Comparison of ENCODE assay signal across 1 cellular context in genomic region chr17:13114601-13115024, GRCh38.
A peak's percentile ranks its signal among the peaks of the same experiment; 100 is the strongest.
TF ChIP-seq lines count a peak whose summit lies in the region.

No MANE protein-coding gene starts in this region.

TF ChIP-seq in HepG2, 621 proteins besides CTCF, POLR2A, EP300 and RAD21 (continued from another document):
- TF ChIP-seq CENPBD1 (CRISPR knock-in tag; IDR thresholded peaks at IDR 0.05; ENCODE audit: borderline replicate concordance, low read depth) (no peak), SOX6 (IDR thresholded peaks at IDR 0.05) (no peak), SOX6 (CRISPR knock-in tag; IDR thresholded peaks at IDR 0.05) (no peak), ZFP36L2 (CRISPR knock-in tag; IDR thresholded peaks at IDR 0.05) (no peak), SOX13 (IDR thresholded peaks at IDR 0.05) (no peak), SOX13 (CRISPR knock-in tag; conservative IDR thresholded peaks at IDR 0.05 in 1 of 2, IDR thresholded peaks at IDR 0.05 in 1 of 2) (no peak), TBX2 (CRISPR knock-in tag; IDR thresholded peaks at IDR 0.05; ENCODE audit: borderline replicate concordance) (no peak), ZMAT3 (CRISPR knock-in tag; conservative IDR thresholded peaks at IDR 0.05) (no peak), SMC3 (IDR thresholded peaks at IDR 0.05; ENCODE audit: low read length) (peak; percentile 16), TBX3 (IDR thresholded peaks at IDR 0.05; ENCODE audit: borderline replicate concordance) (no peak), ZNF460 (CRISPR knock-in tag; IDR thresholded peaks at IDR 0.05; ENCODE audit: borderline replicate concordance) (no peak), TCF12 (IDR thresholded peaks at IDR 0.05) (no peak), TCF12 (CRISPR knock-in tag; IDR thresholded peaks at IDR 0.05) (no peak), ZNF263 (CRISPR knock-in tag; IDR thresholded peaks at IDR 0.05) (peak; percentile 49; the same call in 1 of the 2 replicates), STAG1 (CRISPR knock-in tag; IDR thresholded peaks at IDR 0.05) (peak; percentile 93), ZNF713 (CRISPR knock-in tag; IDR thresholded peaks at IDR 0.05) (no peak), JUN (CRISPR knock-in tag; IDR thresholded peaks at IDR 0.05) (no peak), ZNF468 (CRISPR knock-in tag; IDR thresholded peaks at IDR 0.05) (no peak), ZNF776 (CRISPR knock-in tag; IDR thresholded peaks at IDR 0.05) (no peak), HOXA5 (CRISPR knock-in tag; IDR thresholded peaks at IDR 0.05) (no peak), EHMT2 (IDR thresholded peaks at IDR 0.05; ENCODE audit: borderline replicate concordance, low read depth, low read length) (no peak), ZNF441 (CRISPR knock-in tag; IDR thresholded peaks at IDR 0.05; ENCODE audit: borderline replicate concordance) (peak; percentile 28; the same call in 1 of the 2 replicates), ZNF672 (CRISPR knock-in tag; IDR thresholded peaks at IDR 0.05) (no peak), ZNF143 (CRISPR knock-in tag; IDR thresholded peaks at IDR 0.05) (no peak), ZHX2 (IDR thresholded peaks at IDR 0.05; ENCODE audit: low read depth) (no peak), ZHX2 (CRISPR knock-in tag; IDR thresholded peaks at IDR 0.05; ENCODE audit: borderline replicate concordance) (no peak), YY1 (IDR thresholded peaks at IDR 0.05; ENCODE audit: insufficient read depth, insufficient replicate concordance, low read depth, low read length) (peak; percentile 54), ZNF674 (CRISPR knock-in tag; IDR thresholded peaks at IDR 0.05; ENCODE audit: low read depth) (no peak), TGIF2 (CRISPR knock-in tag; IDR thresholded peaks at IDR 0.05) (0 out of 2 replicates have a peak, but pooled peaks have one; percentile 27), PHF8 (CRISPR knock-in tag; IDR thresholded peaks at IDR 0.05) (no peak), ZNF530 (CRISPR knock-in tag; IDR thresholded peaks at IDR 0.05; ENCODE audit: low read depth) (no peak), ZNF749 (CRISPR knock-in tag; IDR thresholded peaks at IDR 0.05; ENCODE audit: borderline replicate concordance) (no peak), ELF1 (CRISPR knock-in tag; IDR thresholded peaks at IDR 0.05) (0 out of 2 replicates have a peak, but pooled peaks have one; percentile 37), PITX1 (CRISPR knock-in tag; IDR thresholded peaks at IDR 0.05) (no peak), KDM5B (CRISPR knock-in tag; IDR thresholded peaks at IDR 0.05; ENCODE audit: borderline replicate concordance) (no peak), ZNF841 (CRISPR knock-in tag; IDR thresholded peaks at IDR 0.05; ENCODE audit: borderline replicate concordance) (no peak), RARA (CRISPR knock-in tag; IDR thresholded peaks at IDR 0.05) (peak; percentile 33; the same call in 1 of the 2 replicates)
- TF ChIP-seq, protein P1, sequence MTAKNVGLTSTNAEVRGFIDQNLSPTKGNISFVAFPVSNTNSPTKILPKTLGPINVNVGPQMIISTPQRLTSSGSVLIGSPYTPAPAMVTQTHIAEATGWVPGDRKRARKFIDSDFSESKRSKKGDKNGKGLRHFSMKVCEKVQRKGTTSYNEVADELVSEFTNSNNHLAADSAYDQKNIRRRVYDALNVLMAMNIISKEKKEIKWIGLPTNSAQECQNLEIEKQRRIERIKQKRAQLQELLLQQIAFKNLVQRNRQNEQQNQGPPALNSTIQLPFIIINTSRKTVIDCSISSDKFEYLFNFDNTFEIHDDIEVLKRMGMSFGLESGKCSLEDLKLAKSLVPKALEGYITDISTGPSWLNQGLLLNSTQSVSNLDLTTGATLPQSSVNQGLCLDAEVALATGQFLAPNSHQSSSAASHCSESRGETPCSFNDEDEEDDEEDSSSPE (CRISPR knock-in tag; IDR thresholded peaks at IDR 0.05): no peak
- TF ChIP-seq, protein P2, sequence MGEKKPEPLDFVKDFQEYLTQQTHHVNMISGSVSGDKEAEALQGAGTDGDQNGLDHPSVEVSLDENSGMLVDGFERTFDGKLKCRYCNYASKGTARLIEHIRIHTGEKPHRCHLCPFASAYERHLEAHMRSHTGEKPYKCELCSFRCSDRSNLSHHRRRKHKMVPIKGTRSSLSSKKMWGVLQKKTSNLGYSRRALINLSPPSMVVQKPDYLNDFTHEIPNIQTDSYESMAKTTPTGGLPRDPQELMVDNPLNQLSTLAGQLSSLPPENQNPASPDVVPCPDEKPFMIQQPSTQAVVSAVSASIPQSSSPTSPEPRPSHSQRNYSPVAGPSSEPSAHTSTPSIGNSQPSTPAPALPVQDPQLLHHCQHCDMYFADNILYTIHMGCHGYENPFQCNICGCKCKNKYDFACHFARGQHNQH (CRISPR knock-in tag; IDR thresholded peaks at IDR 0.05): no peak
- TF ChIP-seq, protein P3, sequence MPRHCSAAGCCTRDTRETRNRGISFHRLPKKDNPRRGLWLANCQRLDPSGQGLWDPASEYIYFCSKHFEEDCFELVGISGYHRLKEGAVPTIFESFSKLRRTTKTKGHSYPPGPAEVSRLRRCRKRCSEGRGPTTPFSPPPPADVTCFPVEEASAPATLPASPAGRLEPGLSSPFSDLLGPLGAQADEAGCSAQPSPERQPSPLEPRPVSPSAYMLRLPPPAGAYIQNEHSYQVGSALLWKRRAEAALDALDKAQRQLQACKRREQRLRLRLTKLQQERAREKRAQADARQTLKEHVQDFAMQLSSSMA (CRISPR knock-in tag; IDR thresholded peaks at IDR 0.05): no peak
- TF ChIP-seq, protein P4, sequence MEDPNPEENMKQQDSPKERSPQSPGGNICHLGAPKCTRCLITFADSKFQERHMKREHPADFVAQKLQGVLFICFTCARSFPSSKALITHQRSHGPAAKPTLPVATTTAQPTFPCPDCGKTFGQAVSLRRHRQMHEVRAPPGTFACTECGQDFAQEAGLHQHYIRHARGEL (CRISPR knock-in tag; IDR thresholded peaks at IDR 0.05): no peak
- TF ChIP-seq, protein P5, sequence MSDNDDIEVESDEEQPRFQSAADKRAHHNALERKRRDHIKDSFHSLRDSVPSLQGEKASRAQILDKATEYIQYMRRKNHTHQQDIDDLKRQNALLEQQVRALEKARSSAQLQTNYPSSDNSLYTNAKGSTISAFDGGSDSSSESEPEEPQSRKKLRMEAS (IDR thresholded peaks at IDR 0.05): no peak
- TF ChIP-seq, protein P6, sequence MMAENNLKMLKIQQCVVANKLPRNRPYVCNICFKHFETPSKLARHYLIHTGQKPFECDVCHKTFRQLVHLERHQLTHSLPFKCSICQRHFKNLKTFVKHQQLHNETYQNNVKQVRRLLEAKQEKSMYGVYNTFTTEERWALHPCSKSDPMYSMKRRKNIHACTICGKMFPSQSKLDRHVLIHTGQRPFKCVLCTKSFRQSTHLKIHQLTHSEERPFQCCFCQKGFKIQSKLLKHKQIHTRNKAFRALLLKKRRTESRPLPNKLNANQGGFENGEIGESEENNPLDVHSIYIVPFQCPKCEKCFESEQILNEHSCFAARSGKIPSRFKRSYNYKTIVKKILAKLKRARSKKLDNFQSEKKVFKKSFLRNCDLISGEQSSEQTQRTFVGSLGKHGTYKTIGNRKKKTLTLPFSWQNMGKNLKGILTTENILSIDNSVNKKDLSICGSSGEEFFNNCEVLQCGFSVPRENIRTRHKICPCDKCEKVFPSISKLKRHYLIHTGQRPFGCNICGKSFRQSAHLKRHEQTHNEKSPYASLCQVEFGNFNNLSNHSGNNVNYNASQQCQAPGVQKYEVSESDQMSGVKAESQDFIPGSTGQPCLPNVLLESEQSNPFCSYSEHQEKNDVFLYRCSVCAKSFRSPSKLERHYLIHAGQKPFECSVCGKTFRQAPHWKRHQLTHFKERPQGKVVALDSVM (CRISPR knock-in tag; IDR thresholded peaks at IDR 0.05): no peak
